ENCODE assay signal across 8 cellular contexts in genomic region chr9:32552172-32552872, GRCh38. TPM values are rescaled to one million over a fixed set of nuclear protein-coding genes. Genes with fewer than 3 reads are reported as not detected.
DNase-seq lines count a peak whose midpoint lies in the region; ATAC-seq and TF ChIP-seq lines count a peak whose summit lies in the region.

Gene SMIM27 (plus strand): TSS chr9:32552327. CDS start chr9:32552435, 108 bp downstream.
Gene TOPORS (minus strand): TSS chr9:32552586. CDS start chr9:32552436, 150 bp downstream.

- no peak within 1 kb of the TSS for H3K4ac ChIP-seq in neuronal stem cell (ENCODE audit: low read length)

- no peaks in the 10 kb centered on the region for H3K27me3 ChIP-seq in SJSA1 (replicated peaks)
- no peaks in the 10 kb centered on the region for H3K27me3 ChIP-seq in foreskin keratinocyte
- H3K27me3 ChIP-seq in neuronal stem cell (ENCODE audit: control insufficient read depth in 3 of 3, insufficient read depth in 3 of 3, low read depth in 1 of 3, low read length in 3 of 3), result no peaks in the 10 kb centered on the region

- H3K79me1 ChIP-seq in neuronal stem cell (ENCODE audit: low read depth, low read length), result peaks cover 2% of the 10 kb centered on the region

- H3K18ac ChIP-seq in neuronal stem cell (ENCODE audit: low read length), result peak within 1 kb of the TSS; percentile 98

- peak within 1 kb of the TSS; percentile 52 for H3K23ac ChIP-seq in neuronal stem cell (ENCODE audit: low read depth, low read length, poor library complexity)

- no peak for TF ChIP-seq CTCF in HFF-Myc (IDR thresholded peaks at IDR 0.05; ENCODE audit: low read depth, low read length, missing control alignments)
- TF ChIP-seq CTCF in foreskin keratinocyte (conservative IDR thresholded peaks at IDR 0.05), result no peak
- TF ChIP-seq CTCF in subcutaneous adipose tissue (IDR thresholded peaks at IDR 0.05; ENCODE audit: low read depth), result no peak

- DNase-seq in GM04504 (ENCODE audit: low read depth), result peak; percentile 74
- DNase-seq in HFF-Myc (ENCODE audit: extremely low read depth, low read depth), result peak; percentile 69
- DNase-seq in MV-4-11 (lab: John Stamatoyannopoulos, UW), result peak; percentile 86
- DNase-seq in SJSA1 (ENCODE audit: low read depth in 1 of 2, low spot score in 2 of 2), result peak; percentile 76 to 87
- peak; percentile 86 for DNase-seq in activated gamma-delta T cell treated with anti-CD3 and anti-CD28 coated beads, Interleukin-2, amount 50 U/mL, for 16 hours (ENCODE audit: low read depth)
- peak; percentile 88 to 92 for DNase-seq in foreskin keratinocyte
- peak; percentile 78 for DNase-seq in neuronal stem cell (ENCODE audit: low spot score)

- no peak within 1 kb of the TSS for H4K91ac ChIP-seq in neuronal stem cell (ENCODE audit: low read depth, low read length, poor library complexity)

- H3K27ac ChIP-seq in SJSA1, result peak within 1 kb of the TSS; percentile 93
- H3K27ac ChIP-seq in foreskin keratinocyte, result peak within 1 kb of the TSS; percentile 95
- H3K27ac ChIP-seq in neuronal stem cell (replicated peaks; ENCODE audit: low read length), result peak within 1 kb of the TSS; percentile 86

- H3K9me3 ChIP-seq in SJSA1 (replicated peaks), result no peaks in the 10 kb centered on the region
- H3K9me3 ChIP-seq in neuronal stem cell (replicated peaks in 1 of 2; ENCODE audit: control insufficient read depth in 2 of 2, insufficient read depth in 1 of 2, low read depth in 1 of 2, low read length in 2 of 2), result peaks cover 0 to 5% of the 10 kb centered on the region in 2 donors

- no peaks in the 10 kb centered on the region; the same call in 1 of the 2 replicates for H3K4me1 ChIP-seq in SJSA1 (replicated peaks)
- peaks cover 8% of the 10 kb centered on the region for H3K4me1 ChIP-seq in foreskin keratinocyte
- H3K4me1 ChIP-seq in neuronal stem cell (ENCODE audit: control insufficient read depth in 2 of 2, insufficient read depth in 1 of 2, low read depth in 1 of 2, low read length in 2 of 2), result peaks cover 2% of the 10 kb centered on the region in 2 donors

- H4K8ac ChIP-seq in neuronal stem cell (ENCODE audit: low read depth, low read length), result no peak within 1 kb of the TSS

- H3K4me2 ChIP-seq in neuronal stem cell (ENCODE audit: insufficient read depth, low read length, poor library complexity, severe bottlenecking), result peak within 1 kb of the TSS; percentile 82

- peak; percentile 85 for ATAC-seq in foreskin keratinocyte

- peak within 1 kb of the TSS; percentile 93 for H2AFZ ChIP-seq in neuronal stem cell (ENCODE audit: low read length)

- H2AK5ac ChIP-seq in neuronal stem cell (ENCODE audit: low read depth, low read length), result no peak within 1 kb of the TSS

- no peak within 1 kb of the TSS for H3K14ac ChIP-seq in neuronal stem cell (ENCODE audit: low read length)

- H2BK120ac ChIP-seq in neuronal stem cell (ENCODE audit: low read depth, low read length), result no peak within 1 kb of the TSS

- H3K36me3 ChIP-seq in SJSA1 (peaks cover 7% of the 10 kb centered on the region; the same call in 1 of the 2 replicates), neuronal stem cell (replicated peaks in 1 of 2; ENCODE audit: control insufficient read depth in 2 of 2, insufficient read depth in 2 of 2, low read length in 2 of 2) (peaks cover 5 to 34% of the 10 kb centered on the region in 2 donors)

- H3K4me3 ChIP-seq in HFF-Myc (replicated peaks; ENCODE audit: low read depth, low read length) (peak within 1 kb of the TSS; percentile 79), SJSA1 (peak within 1 kb of the TSS; percentile 73), neuronal stem cell (ENCODE audit: low read length in 2 of 2) (peak within 1 kb of the TSS; percentile 66 to 98)

- H2BK5ac ChIP-seq in neuronal stem cell (ENCODE audit: low read length), result peak within 1 kb of the TSS; percentile 44

- peak within 1 kb of the TSS; percentile 76 for H3K9ac ChIP-seq in neuronal stem cell (ENCODE audit: low read depth, low read length, poor library complexity)

- H2BK15ac ChIP-seq in neuronal stem cell (ENCODE audit: low read length), result no peak within 1 kb of the TSS

- WGBS in neuronal stem cell (ENCODE audit: extremely low coverage in 2 of 2, insufficient read length in 2 of 2, insufficient replicate concordance in 1 of 2), 2 donors, result no CpG with 5 or more reads among the region's 46 CpGs

- no peak within 1 kb of the TSS for H2BK12ac ChIP-seq in neuronal stem cell (ENCODE audit: low read length)

RNA-seq across cellular contexts. Expression of gene SMIM27, which starts in this region (rescaled TPM):
- 0.16 and 2.0 TPM in 2 replicates for total RNA-seq in SJSA1 (2014; rRNA removed; shearing (Covaris generic))
- 7.8 and 9.6 TPM in 2 replicates for total RNA-seq in foreskin keratinocyte
- polyA plus RNA-seq in foreskin keratinocyte, result 10.0 and 13.3 TPM in 2 replicates
- polyA plus RNA-seq in neuronal stem cell (2013, experiment 1 of 2), result 42.7 TPM
- polyA plus RNA-seq in neuronal stem cell (2013, experiment 2 of 2), result 42.8 TPM
- 10 to 100 TPM in 1 of 4 donors, 1 to 10 TPM in 3; 4.1 to 10.9 (median 4.6) TPM for total RNA-seq in subcutaneous adipose tissue

RNA-seq across cellular contexts. Expression of gene TOPORS, which starts in this region (rescaled TPM):
- total RNA-seq in SJSA1 (2014; rRNA removed; shearing (Covaris generic)), result 14.2 and 14.7 TPM in 2 replicates
- total RNA-seq in foreskin keratinocyte (19.5 and 20.3 TPM in 2 replicates), subcutaneous adipose tissue (10 to 100 TPM; 20.0 to 27.1 (median 21.3) TPM)
- polyA plus RNA-seq in foreskin keratinocyte, result 4.1 and 5.3 TPM in 2 replicates
- 23.3 TPM for polyA plus RNA-seq in neuronal stem cell (2013, experiment 1 of 2)
- 24.5 TPM for polyA plus RNA-seq in neuronal stem cell (2013, experiment 2 of 2)

Comparison
In these comparisons a context has a peak if more than half of its experiments do, and no peak if none do; other contexts are left out.
1. Peak in every context shown above with its lines: DNase-seq, ATAC-seq, H3K4me3 ChIP-seq and H3K27ac ChIP-seq.